ENCODE assay signal across 8 cellular contexts in the genomic region with DNA sequence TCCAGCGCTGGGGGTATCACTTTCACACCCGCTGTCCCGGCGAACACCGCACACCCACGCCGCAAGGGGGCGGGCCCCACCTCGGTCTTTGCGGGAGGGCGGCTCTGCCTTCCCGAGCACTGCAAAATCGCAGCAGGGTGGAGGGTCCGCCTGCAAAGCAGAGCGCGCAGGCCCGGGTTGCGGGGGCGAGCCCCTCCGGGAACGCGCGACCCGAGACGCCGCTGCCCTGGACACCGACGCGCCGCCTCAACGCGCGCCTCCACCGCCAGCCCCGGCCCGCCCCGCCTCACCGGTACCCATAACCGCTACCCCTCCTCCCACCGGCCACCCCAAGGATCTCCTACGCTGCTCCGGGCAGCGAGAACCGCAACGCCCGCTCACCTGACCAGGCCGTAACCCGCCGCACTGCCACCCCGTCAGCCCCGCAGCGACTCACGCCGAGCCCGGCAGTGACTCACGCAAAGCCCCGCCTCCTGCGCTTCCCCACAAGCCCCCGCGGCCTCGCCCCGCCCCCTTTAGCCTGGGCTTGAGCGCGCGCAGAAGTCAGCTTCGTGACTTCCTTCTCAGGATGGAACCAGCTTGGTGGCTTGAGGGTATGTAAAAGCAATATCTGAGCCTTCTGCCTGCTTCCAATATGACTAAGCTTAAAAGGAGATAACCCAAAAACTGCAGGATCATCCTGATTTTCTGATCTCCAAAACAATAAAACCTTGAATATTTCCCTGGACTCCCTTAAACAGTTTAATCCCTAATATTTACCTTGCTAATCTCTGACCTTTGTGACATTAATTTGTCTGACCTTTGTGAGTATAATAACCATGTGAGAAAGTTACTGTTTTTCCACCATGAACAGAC. TPM values are rescaled to one million over a fixed set of nuclear protein-coding genes. Genes with fewer than 3 reads are reported as not detected.
DNase-seq lines count a peak whose midpoint lies in the region; ATAC-seq and TF ChIP-seq lines count a peak whose summit lies in the region.

Gene RPAP3, minus strand, starts transcription at position 460 of the 855 bp plus-strand sequence. CDS start 3,190 bp downstream, outside the sequence.

- H3K27ac ChIP-seq in Peyer's patch: peak within 1 kb of the TSS; percentile 87 to 96 (median 91)
- peak within 1 kb of the TSS; percentile 85 to 97 (median 91) for H3K27ac ChIP-seq in esophagus muscularis mucosa (replicated peaks in 1 of 4)
- H3K27ac ChIP-seq in muscle layer of duodenum (ENCODE audit: low read length): peak within 1 kb of the TSS; percentile 98

- H3K36me3 ChIP-seq in Peyer's patch (peaks cover 0 to 5% (median 0%) of the 10 kb centered on the region in 3 donors), esophagus muscularis mucosa (peaks cover 0 to 5% (median 2%) of the 10 kb centered on the region in 4 donors), muscle layer of duodenum (ENCODE audit: control insufficient read depth in 1 of 2, insufficient read depth in 2 of 2, low read length in 2 of 2) (no peaks in the 10 kb centered on the region)

- intact Hi-C loops in esophagus muscularis mucosa (cut with DNase I): no loop called here

- WGBS in esophagus muscularis mucosa: 0% methylated on average over 10 of the region's 66 CpGs

- H3K9me3 ChIP-seq in Peyer's patch: no peaks in the 10 kb centered on the region
- no peaks in the 10 kb centered on the region for H3K9me3 ChIP-seq in esophagus muscularis mucosa
- no peaks in the 10 kb centered on the region for H3K9me3 ChIP-seq in muscle layer of duodenum (ENCODE audit: control insufficient read depth in 1 of 2, low read length in 2 of 2)

- TF ChIP-seq POLR2A in Peyer's patch (IDR thresholded peaks at IDR 0.05): peak; percentile 66 to 89
- peak; percentile 33 for TF ChIP-seq POLR2A in esophagus muscularis mucosa (IDR thresholded peaks at IDR 0.05; ENCODE audit: low read depth)

- peak; percentile 100 for DNase-seq in DMS53 (lab: John Stamatoyannopoulos, UW)
- DNase-seq in KG1 (lab: John Stamatoyannopoulos, UW): peak; percentile 90
- peak; percentile 99 for DNase-seq in Peyer's patch
- DNase-seq in activated T-cell treated with anti-CD3 and anti-CD28 coated beads, Interleukin-2, amount 50 U/mL, for 48 hours: peak; percentile 99
- DNase-seq in esophagus muscularis mucosa (ENCODE audit: extremely low spot score): peak; percentile 99
- DNase-seq in stimulated activated CD8-positive, alpha-beta memory T cell treated with anti-CD3 and anti-CD28 coated beads, Interleukin-7, amount 100 ng/mL, for 4 hours (ENCODE audit: low read depth in 2 of 2): peak; percentile 94 to 96

- TF ChIP-seq CTCF in Peyer's patch (IDR thresholded peaks at IDR 0.05): peak; percentile 69 to 76 (median 72)
- TF ChIP-seq CTCF in esophagus muscularis mucosa (IDR thresholded peaks at IDR 0.05): peak; percentile 68 to 76 (median 69)

- peak; percentile 79 for ATAC-seq in GM21717 (IDR thresholded peaks at IDR 0.05; ENCODE audit: unreplicated experiment)

- H3K4me1 ChIP-seq in Peyer's patch: peaks cover 0 to 34% (median 5%) of the 10 kb centered on the region in 4 donors
- peaks cover 12 to 32% (median 28%) of the 10 kb centered on the region in 4 donors for H3K4me1 ChIP-seq in esophagus muscularis mucosa
- peaks cover 0 to 6% of the 10 kb centered on the region in 2 donors for H3K4me1 ChIP-seq in muscle layer of duodenum (ENCODE audit: control insufficient read depth in 1 of 2, insufficient read depth in 2 of 2, low read length in 2 of 2)

- H3K27me3 ChIP-seq in Peyer's patch: no peaks in the 10 kb centered on the region
- H3K27me3 ChIP-seq in esophagus muscularis mucosa: no peaks in the 10 kb centered on the region
- H3K27me3 ChIP-seq in muscle layer of duodenum (ENCODE audit: low read depth, low read length): no peaks in the 10 kb centered on the region

- no peak for TF ChIP-seq EP300 in esophagus muscularis mucosa (IDR thresholded peaks at IDR 0.05)

- H3K4me3 ChIP-seq in Peyer's patch: peak within 1 kb of the TSS; percentile 92 to 100 (median 96)
- peak within 1 kb of the TSS; percentile 82 to 100 (median 95) for H3K4me3 ChIP-seq in esophagus muscularis mucosa
- peak within 1 kb of the TSS; percentile 82 to 91 for H3K4me3 ChIP-seq in muscle layer of duodenum (ENCODE audit: low read depth in 1 of 2, low read length in 2 of 2)

RNA-seq across cellular contexts. Expression of gene RPAP3, which starts in this region (rescaled TPM):
- total RNA-seq in Peyer's patch: 10 to 100 TPM in 3 of 4 donors, 1 to 10 TPM in 1; 5.4 to 33.8 (median 13.3) TPM
- total RNA-seq in esophagus muscularis mucosa: 10 to 100 TPM; 10.3 to 17.9 (median 13.5) TPM

Comparison
In these comparisons a context has a peak if more than half of its experiments do, and no peak if none do; other contexts are left out.
1. Peak in every context shown above with its lines: DNase-seq, ATAC-seq, H3K4me3 ChIP-seq and H3K27ac ChIP-seq.